Comparison of ENCODE assay signal across 1 cellular context in genomic region chr14:70964492-70964891, GRCh38.
TF ChIP-seq lines count a peak whose summit lies in the region.

No MANE protein-coding gene starts in this region.

TF ChIP-seq in HepG2, 621 proteins besides CTCF, POLR2A, EP300 and RAD21 (continued from another document and continues in another):
- TF ChIP-seq ZNF800 (CRISPR knock-in tag; IDR thresholded peaks at IDR 0.05) (no peak), MAFF (IDR thresholded peaks at IDR 0.05; ENCODE audit: low read depth, low read length) (no peak), ISL2 (CRISPR knock-in tag; IDR thresholded peaks at IDR 0.05) (peak; percentile 66; the same call in 1 of the 2 replicates), ZNF841 (CRISPR knock-in tag; IDR thresholded peaks at IDR 0.05; ENCODE audit: borderline replicate concordance) (no peak), ZNF414 (CRISPR knock-in tag; IDR thresholded peaks at IDR 0.05) (no peak), E2F1 (CRISPR knock-in tag; IDR thresholded peaks at IDR 0.05) (no peak), ZNF678 (CRISPR knock-in tag; IDR thresholded peaks at IDR 0.05) (no peak), ZBTB44 (CRISPR knock-in tag; IDR thresholded peaks at IDR 0.05) (no peak), ZNF652 (CRISPR knock-in tag; IDR thresholded peaks at IDR 0.05; ENCODE audit: borderline replicate concordance, low read depth) (no peak), ZNF674 (CRISPR knock-in tag; IDR thresholded peaks at IDR 0.05; ENCODE audit: low read depth) (no peak), ZNF776 (CRISPR knock-in tag; IDR thresholded peaks at IDR 0.05) (no peak), ELF3 (CRISPR knock-in tag; IDR thresholded peaks at IDR 0.05) (0 out of 2 replicates have a peak, but pooled peaks have one; percentile 27), AGO2 (optimal IDR thresholded peaks at IDR 0.05; ENCODE audit: low read depth, low read length) (no peak), YY1 (IDR thresholded peaks at IDR 0.05; ENCODE audit: insufficient read depth, insufficient replicate concordance, low read depth, low read length) (no peak), SOX5 (CRISPR knock-in tag; IDR thresholded peaks at IDR 0.05; ENCODE audit: borderline replicate concordance) (peak; percentile 26; the same call in 1 of the 2 replicates), ZNF281 (CRISPR knock-in tag; IDR thresholded peaks at IDR 0.05; ENCODE audit: borderline replicate concordance) (no peak), ZNF7 (CRISPR knock-in tag; IDR thresholded peaks at IDR 0.05) (no peak), ZFP90 (CRISPR knock-in tag; IDR thresholded peaks at IDR 0.05; ENCODE audit: borderline replicate concordance) (no peak), ZNF780A (CRISPR knock-in tag; IDR thresholded peaks at IDR 0.05) (no peak), ETS1 (CRISPR knock-in tag; IDR thresholded peaks at IDR 0.05) (no peak), ZMYM4 (CRISPR knock-in tag; IDR thresholded peaks at IDR 0.05) (0 out of 2 replicates have a peak, but pooled peaks have one; percentile 23), TBX3 (IDR thresholded peaks at IDR 0.05; ENCODE audit: borderline replicate concordance) (no peak), SMC3 (IDR thresholded peaks at IDR 0.05; ENCODE audit: low read length) (no peak), ZNF572 (CRISPR knock-in tag; IDR thresholded peaks at IDR 0.05) (no peak), TP53 (CRISPR knock-in tag; conservative IDR thresholded peaks at IDR 0.05) (peak; percentile 62; the same call in 1 of the 2 replicates), SOX13 (IDR thresholded peaks at IDR 0.05) (no peak), SOX13 (CRISPR knock-in tag; conservative IDR thresholded peaks at IDR 0.05 in 1 of 2, IDR thresholded peaks at IDR 0.05 in 1 of 2) (peak in 1 of 2 experiments; percentile 43; a peak in 1 of 4 replicates), PHF21A (CRISPR knock-in tag; IDR thresholded peaks at IDR 0.05) (no peak), ZNF766 (CRISPR knock-in tag; IDR thresholded peaks at IDR 0.05; ENCODE audit: borderline replicate concordance) (no peak), SALL1 (CRISPR knock-in tag; IDR thresholded peaks at IDR 0.05) (peak; percentile 52; the same call in 1 of the 2 replicates), ZNF296 (CRISPR knock-in tag; conservative IDR thresholded peaks at IDR 0.05) (no peak), NR1H2 (CRISPR knock-in tag; IDR thresholded peaks at IDR 0.05; ENCODE audit: borderline replicate concordance, low read depth) (no peak), ZNF232 (CRISPR knock-in tag; IDR thresholded peaks at IDR 0.05; ENCODE audit: borderline replicate concordance) (no peak), SIN3B (IDR thresholded peaks at IDR 0.05; ENCODE audit: low read length) (no peak), HDAC1 (CRISPR knock-in tag; IDR thresholded peaks at IDR 0.05) (peak; percentile 40; the same call in 1 of the 2 replicates)
- TF ChIP-seq, protein P1, sequence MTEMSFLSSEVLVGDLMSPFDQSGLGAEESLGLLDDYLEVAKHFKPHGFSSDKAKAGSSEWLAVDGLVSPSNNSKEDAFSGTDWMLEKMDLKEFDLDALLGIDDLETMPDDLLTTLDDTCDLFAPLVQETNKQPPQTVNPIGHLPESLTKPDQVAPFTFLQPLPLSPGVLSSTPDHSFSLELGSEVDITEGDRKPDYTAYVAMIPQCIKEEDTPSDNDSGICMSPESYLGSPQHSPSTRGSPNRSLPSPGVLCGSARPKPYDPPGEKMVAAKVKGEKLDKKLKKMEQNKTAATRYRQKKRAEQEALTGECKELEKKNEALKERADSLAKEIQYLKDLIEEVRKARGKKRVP (CRISPR knock-in tag; IDR thresholded peaks at IDR 0.05), result no peak
- TF ChIP-seq, protein P2, sequence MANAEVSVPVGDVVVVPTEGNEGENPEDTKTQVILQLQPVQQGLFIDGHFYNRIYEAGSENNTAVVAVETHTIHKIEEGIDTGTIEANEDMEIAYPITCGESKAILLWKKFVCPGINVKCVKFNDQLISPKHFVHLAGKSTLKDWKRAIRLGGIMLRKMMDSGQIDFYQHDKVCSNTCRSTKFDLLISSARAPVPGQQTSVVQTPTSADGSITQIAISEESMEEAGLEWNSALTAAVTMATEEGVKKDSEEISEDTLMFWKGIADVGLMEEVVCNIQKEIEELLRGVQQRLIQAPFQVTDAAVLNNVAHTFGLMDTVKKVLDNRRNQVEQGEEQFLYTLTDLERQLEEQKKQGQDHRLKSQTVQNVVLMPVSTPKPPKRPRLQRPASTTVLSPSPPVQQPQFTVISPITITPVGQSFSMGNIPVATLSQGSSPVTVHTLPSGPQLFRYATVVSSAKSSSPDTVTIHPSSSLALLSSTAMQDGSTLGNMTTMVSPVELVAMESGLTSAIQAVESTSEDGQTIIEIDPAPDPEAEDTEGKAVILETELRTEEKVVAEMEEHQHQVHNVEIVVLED (CRISPR knock-in tag; IDR thresholded peaks at IDR 0.05; ENCODE audit: borderline replicate concordance), result no peak
- TF ChIP-seq, protein P3, sequence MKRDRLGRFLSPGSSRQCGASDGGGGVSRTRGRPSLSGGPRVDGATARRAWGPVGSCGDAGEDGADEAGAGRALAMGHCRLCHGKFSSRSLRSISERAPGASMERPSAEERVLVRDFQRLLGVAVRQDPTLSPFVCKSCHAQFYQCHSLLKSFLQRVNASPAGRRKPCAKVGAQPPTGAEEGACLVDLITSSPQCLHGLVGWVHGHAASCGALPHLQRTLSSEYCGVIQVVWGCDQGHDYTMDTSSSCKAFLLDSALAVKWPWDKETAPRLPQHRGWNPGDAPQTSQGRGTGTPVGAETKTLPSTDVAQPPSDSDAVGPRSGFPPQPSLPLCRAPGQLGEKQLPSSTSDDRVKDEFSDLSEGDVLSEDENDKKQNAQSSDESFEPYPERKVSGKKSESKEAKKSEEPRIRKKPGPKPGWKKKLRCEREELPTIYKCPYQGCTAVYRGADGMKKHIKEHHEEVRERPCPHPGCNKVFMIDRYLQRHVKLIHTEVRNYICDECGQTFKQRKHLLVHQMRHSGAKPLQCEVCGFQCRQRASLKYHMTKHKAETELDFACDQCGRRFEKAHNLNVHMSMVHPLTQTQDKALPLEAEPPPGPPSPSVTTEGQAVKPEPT (CRISPR knock-in tag; IDR thresholded peaks at IDR 0.05; ENCODE audit: low read depth), result no peak
- TF ChIP-seq, protein P4, sequence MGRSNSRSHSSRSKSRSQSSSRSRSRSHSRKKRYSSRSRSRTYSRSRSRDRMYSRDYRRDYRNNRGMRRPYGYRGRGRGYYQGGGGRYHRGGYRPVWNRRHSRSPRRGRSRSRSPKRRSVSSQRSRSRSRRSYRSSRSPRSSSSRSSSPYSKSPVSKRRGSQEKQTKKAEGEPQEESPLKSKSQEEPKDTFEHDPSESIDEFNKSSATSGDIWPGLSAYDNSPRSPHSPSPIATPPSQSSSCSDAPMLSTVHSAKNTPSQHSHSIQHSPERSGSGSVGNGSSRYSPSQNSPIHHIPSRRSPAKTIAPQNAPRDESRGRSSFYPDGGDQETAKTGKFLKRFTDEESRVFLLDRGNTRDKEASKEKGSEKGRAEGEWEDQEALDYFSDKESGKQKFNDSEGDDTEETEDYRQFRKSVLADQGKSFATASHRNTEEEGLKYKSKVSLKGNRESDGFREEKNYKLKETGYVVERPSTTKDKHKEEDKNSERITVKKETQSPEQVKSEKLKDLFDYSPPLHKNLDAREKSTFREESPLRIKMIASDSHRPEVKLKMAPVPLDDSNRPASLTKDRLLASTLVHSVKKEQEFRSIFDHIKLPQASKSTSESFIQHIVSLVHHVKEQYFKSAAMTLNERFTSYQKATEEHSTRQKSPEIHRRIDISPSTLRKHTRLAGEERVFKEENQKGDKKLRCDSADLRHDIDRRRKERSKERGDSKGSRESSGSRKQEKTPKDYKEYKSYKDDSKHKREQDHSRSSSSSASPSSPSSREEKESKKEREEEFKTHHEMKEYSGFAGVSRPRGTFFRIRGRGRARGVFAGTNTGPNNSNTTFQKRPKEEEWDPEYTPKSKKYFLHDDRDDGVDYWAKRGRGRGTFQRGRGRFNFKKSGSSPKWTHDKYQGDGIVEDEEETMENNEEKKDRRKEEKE (IDR thresholded peaks at IDR 0.05), result no peak
- TF ChIP-seq, protein P5, sequence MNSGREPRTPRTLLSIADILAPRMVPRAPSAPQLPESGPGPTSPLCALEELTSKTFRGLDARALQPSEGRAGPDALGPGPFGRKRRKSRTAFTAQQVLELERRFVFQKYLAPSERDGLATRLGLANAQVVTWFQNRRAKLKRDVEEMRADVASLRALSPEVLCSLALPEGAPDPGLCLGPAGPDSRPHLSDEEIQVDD (CRISPR knock-in tag; IDR thresholded peaks at IDR 0.05; ENCODE audit: borderline replicate concordance), result no peak
